ENCODE assay signal across 1 cellular context in genomic region chr22:25099202-25099601, GRCh38.
TF ChIP-seq lines count a peak whose summit lies in the region.

No MANE protein-coding gene starts in this region.

TF ChIP-seq in H1, 55 proteins besides CTCF, POLR2A, EP300 and RAD21 (continued from another document):
- TF ChIP-seq USF2 (IDR thresholded peaks at IDR 0.05; ENCODE audit: low read length), result no peak
